In the genomic region with DNA sequence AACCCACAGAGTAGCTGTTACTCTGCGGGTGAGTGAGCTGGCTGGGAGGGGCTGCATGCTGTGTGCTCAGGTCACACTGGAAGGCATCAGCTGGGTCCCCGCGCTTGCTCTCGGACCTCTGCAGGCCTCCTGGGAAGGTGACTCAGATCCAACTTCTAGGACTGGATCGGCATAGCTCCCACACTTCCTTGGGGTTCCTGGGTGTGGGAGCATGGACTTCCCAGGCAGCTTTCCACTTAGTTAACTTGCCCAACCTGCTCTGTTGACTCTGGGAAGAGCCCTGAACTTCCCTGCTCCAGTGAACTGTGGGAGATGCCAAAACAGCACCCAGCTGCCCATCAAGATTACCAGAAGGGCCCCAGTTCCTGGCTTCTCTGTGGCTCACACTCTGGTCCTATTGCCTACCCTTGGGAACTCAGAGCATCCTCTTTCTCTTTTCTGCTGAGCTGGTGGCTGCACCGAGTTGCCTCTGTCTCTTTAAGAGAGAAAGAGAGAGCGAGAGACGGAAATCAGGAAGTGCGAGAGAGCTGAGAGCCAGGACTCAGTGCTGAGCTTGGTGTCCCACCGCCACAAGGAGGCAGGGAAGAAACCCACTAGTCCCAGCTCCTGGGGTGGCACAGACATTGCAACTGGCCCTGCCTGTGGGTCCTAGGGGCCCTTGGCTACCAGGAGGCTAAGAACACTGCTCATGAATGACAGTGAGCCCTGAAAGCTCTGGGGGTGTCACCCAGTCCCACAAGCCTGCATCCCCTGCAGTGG, we compare ENCODE assay signal across 8 cellular contexts.
A peak's percentile ranks its signal among the peaks of the same experiment; 100 is the strongest.
DNase-seq lines count a peak whose midpoint lies in the region; ATAC-seq and TF ChIP-seq lines count a peak whose summit lies in the region.

Gene IKBKE, plus strand, starts transcription at position 544 of the 759 bp plus-strand sequence. CDS start 2,752 bp downstream, outside the sequence.

- peaks cover 35% of the 10 kb centered on the region for H3K36me3 Mint-ChIP-seq in T-helper 2 cell treated with Interferon-gamma antibody and Interleukin-4, amounts not matched to agents 5 μg/mL and 100 μg/mL, for 36 hours (ENCODE audit: low read depth)

- H3K4me3 ChIP-seq in cardiac fibroblast (replicated peaks in 1 of 2; ENCODE audit: low read depth in 2 of 2, low read length in 2 of 2), result peak within 1 kb of the TSS; percentile 84 to 93

- peak; percentile 53 for ATAC-seq in GM21526 (IDR thresholded peaks at IDR 0.05; ENCODE audit: low FRiP score, unreplicated experiment)

- TF ChIP-seq RAD21 in Ishikawa (IDR thresholded peaks at IDR 0.05; ENCODE audit: low read depth), result no peak

- peak within 1 kb of the TSS; percentile 85 for H3K27ac Mint-ChIP-seq in T-helper 2 cell treated with Interferon-gamma antibody and Interleukin-4, amounts not matched to agents 5 μg/mL and 100 μg/mL, for 36 hours

- DNase-seq in GDM1 (lab: John Stamatoyannopoulos, UW), result peak; percentile 59
- peak; percentile 59 for DNase-seq in T-helper 2 cell treated with Interferon-gamma antibody and Interleukin-4, amounts not matched to agents 5 μg/mL and 100 μg/mL, for 36 hours (ENCODE audit: low spot score)
- peak; percentile 72 to 76 for DNase-seq in cardiac fibroblast (ENCODE audit: low read depth in 2 of 2)
- peak; percentile 75 for DNase-seq in iris pigment epithelial cell (ENCODE audit: low read depth)
- DNase-seq in stimulated activated CD4-positive, alpha-beta T cell treated with anti-CD3 and anti-CD28 coated beads, Interleukin-1b, Interleukin-23, amount 100 ng/mL, for 48 hours, result peak; percentile 43
- no peak for DNase-seq in NCI-H1105 (lab: John Stamatoyannopoulos, UW)

- H3K27me3 Mint-ChIP-seq in T-helper 2 cell treated with Interferon-gamma antibody and Interleukin-4, amounts not matched to agents 5 μg/mL and 100 μg/mL, for 36 hours (ENCODE audit: low read depth), result no peaks in the 10 kb centered on the region

- peak; percentile 42 for TF ChIP-seq CTCF in cardiac fibroblast (IDR thresholded peaks at IDR 0.05; ENCODE audit: low read depth, low read length)

- H3K4me1 Mint-ChIP-seq in T-helper 2 cell treated with Interferon-gamma antibody and Interleukin-4, amounts not matched to agents 5 μg/mL and 100 μg/mL, for 36 hours (ENCODE audit: low read depth), result peaks cover 74% of the 10 kb centered on the region

- no peak for TF ChIP-seq EP300 in Ishikawa (IDR thresholded peaks at IDR 0.05; ENCODE audit: borderline replicate concordance)

- H3K9me3 Mint-ChIP-seq in T-helper 2 cell treated with Interferon-gamma antibody and Interleukin-4, amounts not matched to agents 5 μg/mL and 100 μg/mL, for 36 hours, result no peaks in the 10 kb centered on the region

- H3K4me3 Mint-ChIP-seq in T-helper 2 cell treated with Interferon-gamma antibody and Interleukin-4, amounts not matched to agents 5 μg/mL and 100 μg/mL, for 36 hours, result peak within 1 kb of the TSS; percentile 90

TF ChIP-seq in Ishikawa, 13 proteins besides CTCF, POLR2A, EP300 and RAD21:
- TF ChIP-seq CEBPB (IDR thresholded peaks at IDR 0.05), result no peak
- 0 out of 2 replicates have a peak, but pooled peaks have one; percentile 2 for TF ChIP-seq TAF1 (IDR thresholded peaks at IDR 0.05; ENCODE audit: low read depth)
